10 cellular contexts compared by ENCODE assay signal in genomic region chrX:15146515-15146914, GRCh38.
DNase-seq lines count a peak whose midpoint lies in the region; ATAC-seq, FAIRE-seq and TF ChIP-seq lines count a peak whose summit lies in the region.
"Had no signal": no experiment of that assay in that cellular context is flagged by ENCODE, and none has a peak within 500 bp of the region (broad histone marks: within the 10 kb centered on the region; RNA-seq: fewer than 3 reads in every experiment).

No MANE protein-coding gene starts in this region.

- H2AK5ac ChIP-seq in H9 (ENCODE audit: insufficient read length, low read length) = no peak overlapping the region

- H2BK20ac ChIP-seq in H9 (ENCODE audit: low read depth, low read length, poor library complexity, severe bottlenecking) = no peak overlapping the region

- H3K4me3 Mint-ChIP-seq in H9 = no peak overlapping the region

- no peak overlapping the region for H2BK5ac ChIP-seq in H9 (ENCODE audit: insufficient read length, low read length)

- no peak overlapping the region for H3K18ac ChIP-seq in H9 (ENCODE audit: insufficient read length, low read depth, low read length)

- ATAC-seq in HG02759 (IDR thresholded peaks at IDR 0.05; ENCODE audit: unreplicated experiment) (no peak), GM21367 (IDR thresholded peaks at IDR 0.05; ENCODE audit: unreplicated experiment) (no peak)

- no peaks in the 10 kb centered on the region for H3K27me3 ChIP-seq in H9 (ENCODE audit: insufficient read depth, low read length)
- H3K27me3 ChIP-seq: SJSA1 had no signal

- no peak overlapping the region for H3K56ac ChIP-seq in H9 (ENCODE audit: insufficient read length, low read depth, low read length)

- H4K91ac ChIP-seq in H9 (ENCODE audit: insufficient read length, low read depth, low read length) = no peak overlapping the region

- no peak overlapping the region for H2AFZ ChIP-seq in H9 (ENCODE audit: low read length)

- H3K27ac ChIP-seq in H9 (ENCODE audit: insufficient read length, low read depth, low read length) = no peak overlapping the region
- H3K27ac ChIP-seq: epithelial cell of prostate, SJSA1 had no signal

- H3K36me3 Mint-ChIP-seq in H9 (ENCODE audit: insufficient read depth in 1 of 3, low read depth in 3 of 3) = peaks cover 0 to 2% (median 0%) of the 10 kb centered on the region in 3 experiments; a peak in 2 of 7 replicates

- no peak overlapping the region for H3K4ac ChIP-seq in H9 (ENCODE audit: low read depth, low read length)

- H3T11ph ChIP-seq in H9 (ENCODE audit: low read length) = no peak overlapping the region

- H3K79me1 ChIP-seq in H9 (ENCODE audit: insufficient read depth, low read depth, low read length, poor library complexity, severe bottlenecking) = no peaks in the 10 kb centered on the region

- no peaks in the 10 kb centered on the region for H3K79me2 ChIP-seq in H9 (ENCODE audit: insufficient read depth, low read length)

- H3K23me2 ChIP-seq in H9 (ENCODE audit: insufficient read length, low read depth, low read length, poor library complexity, severe bottlenecking) = no peaks in the 10 kb centered on the region

- H3K9me3 Mint-ChIP-seq in H9 = peaks cover 38 to 52% of the 10 kb centered on the region in 2 experiments

- H3K27ac Mint-ChIP-seq in H9 = no peak overlapping the region

- no peak overlapping the region for H2BK15ac ChIP-seq in H9 (ENCODE audit: low read depth, low read length)

- no peak overlapping the region for H3K14ac ChIP-seq in H9 (ENCODE audit: insufficient read depth, low read length)

- no peaks in the 10 kb centered on the region; the same call in 1 of the 2 replicates for H3K4me1 ChIP-seq in H9 (ENCODE audit: insufficient read depth, low read length)
- H3K4me1 ChIP-seq: SJSA1 had no signal

- H3K23ac ChIP-seq in H9 (ENCODE audit: insufficient read length, low read depth, low read length) = no peak overlapping the region

- H3K27me3 Mint-ChIP-seq in H9 (ENCODE audit: low read depth) = no peaks in the 10 kb centered on the region

- H4K20me1 ChIP-seq in H9 (ENCODE audit: control insufficient read depth, insufficient read depth, insufficient read length) = no peaks in the 10 kb centered on the region

- no peak overlapping the region for H3K9ac ChIP-seq in H9 (ENCODE audit: extremely low read depth, insufficient read length, low read length)

- no peaks in the 10 kb centered on the region for H3K9me3 ChIP-seq in H9 (ENCODE audit: control insufficient read depth, low read depth, low read length)
- H3K9me3 ChIP-seq: SJSA1 had no signal

- no CpG with 5 or more reads among the region's 6 CpGs for WGBS in H9 (ENCODE audit: extremely low coverage, insufficient read length, low lambda C conversion rate)

- no peak overlapping the region for H2BK120ac ChIP-seq in H9 (ENCODE audit: low read depth, low read length, poor library complexity, severe bottlenecking)

- no peak overlapping the region for H4K8ac ChIP-seq in H9 (replicated peaks; ENCODE audit: insufficient read length, low read depth, low read length)

- H3K4me2 ChIP-seq in H9 (ENCODE audit: insufficient read depth, insufficient read length, low read length) = no peak overlapping the region

- peak; percentile 37 for TF ChIP-seq CTCF in AG09319 (IDR thresholded peaks at IDR 0.05; ENCODE audit: low read depth, low read length)
- peak; percentile 72 for TF ChIP-seq CTCF in H9 (conservative IDR thresholded peaks at IDR 0.05)

- H4K5ac ChIP-seq in H9 (ENCODE audit: insufficient read length, low read depth, low read length) = no peak overlapping the region

- no peak for FAIRE-seq in urothelium cell line (lab: Jason Lieb, UNC)

- peaks cover 0 to 3% of the 10 kb centered on the region in 2 experiments; a peak in 2 of 4 replicates for H3K4me1 Mint-ChIP-seq in H9

- no peak for DNase-seq in AG09319 (ENCODE audit: extremely low read depth, low read depth)
- peak; percentile 35 for DNase-seq in H9
- DNase-seq in activated CD8-positive, alpha-beta memory T cell treated with anti-CD3 and anti-CD28 coated beads for 24 hours = peak; percentile 62
- DNase-seq in iris pigment epithelial cell (ENCODE audit: low read depth) = peak; percentile 12
- DNase-seq in GF-D8 (lab: John Stamatoyannopoulos, UW) = no peak
- DNase-seq in urothelium cell line (ENCODE audit: low spot score) = no peak

- no peak overlapping the region for H2BK12ac ChIP-seq in H9 (ENCODE audit: insufficient read length, low read depth, low read length)

Comparison
In these comparisons a context has a peak if more than half of its experiments do, and no peak if none do; other contexts are left out.
1. DNase-seq: peak in H9 (single experiment), activated CD8-positive, alpha-beta memory T cell treated with anti-CD3 and anti-CD28 coated beads for 24 hours (single experiment) and iris pigment epithelial cell (single experiment); none in AG09319 (single experiment), GF-D8 (single experiment) and urothelium cell line (single experiment).